Comparison of ENCODE assay signal across 8 cellular contexts in the genomic region with DNA sequence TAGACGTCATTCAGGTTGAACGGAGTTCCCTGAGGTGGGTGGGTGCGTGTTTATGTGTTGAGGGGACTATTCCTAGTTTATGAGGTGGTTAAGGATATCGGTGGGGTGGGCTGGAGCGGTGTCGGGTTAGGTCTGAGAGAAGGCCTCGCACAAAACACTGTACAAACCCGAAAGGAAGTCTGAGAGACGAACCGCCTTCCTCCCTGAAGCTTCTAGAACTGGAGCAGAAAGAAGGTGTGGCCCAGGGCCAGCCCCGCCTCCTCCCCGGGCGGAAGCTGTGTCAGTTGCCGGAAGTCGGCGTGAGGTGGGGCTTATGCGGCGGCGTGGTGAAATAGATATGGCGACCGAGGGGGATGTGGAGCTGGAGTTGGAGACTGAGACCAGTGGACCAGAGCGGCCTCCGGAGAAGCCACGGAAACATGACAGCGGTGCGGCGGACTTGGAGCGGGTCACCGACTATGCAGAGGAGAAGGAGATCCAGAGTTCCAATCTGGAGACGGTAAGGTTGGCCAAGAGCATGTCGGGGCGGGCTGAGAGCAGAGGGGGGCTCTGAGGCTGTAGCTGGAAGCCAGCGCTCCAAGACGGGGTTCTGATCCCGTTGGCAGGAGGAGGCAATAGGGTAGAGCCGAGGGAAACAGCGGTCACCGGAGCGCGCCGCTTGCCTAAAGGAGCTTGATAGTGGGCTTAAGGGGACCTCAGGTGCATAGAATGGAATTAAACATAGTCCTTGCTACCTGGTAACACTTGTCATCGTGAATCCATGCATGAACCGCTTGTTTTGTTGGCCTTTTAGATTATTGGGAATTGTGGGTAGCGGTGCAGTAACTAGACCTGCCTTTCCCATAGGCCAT.
A peak's percentile ranks its signal among the peaks of the same experiment; 100 is the strongest.
DNase-seq lines count a peak whose midpoint lies in the region; ATAC-seq lines count a peak whose summit lies in the region.

A gene with protein sequence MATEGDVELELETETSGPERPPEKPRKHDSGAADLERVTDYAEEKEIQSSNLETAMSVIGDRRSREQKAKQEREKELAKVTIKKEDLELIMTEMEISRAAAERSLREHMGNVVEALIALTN (plus strand): TSS at position 314 of the 851 bp plus-strand sequence. CDS start 24 bp downstream, at position 338.

- peak; percentile 34 to 95 (median 88) for DNase-seq in C1 segment of cervical spinal cord (lab: John Stamatoyannopoulos, UW)
- DNase-seq in NK-92 (lab: John Stamatoyannopoulos, UW; ENCODE audit: unreplicated experiment), result peak; percentile 61
- peak; percentile 94 for DNase-seq in activated CD8-positive, alpha-beta memory T cell treated with anti-CD3 and anti-CD28 coated beads for 24 hours
- peak; percentile 84 to 88 (median 85) for DNase-seq in effector memory CD4-positive, alpha-beta T cell
- DNase-seq in medulla oblongata (ENCODE audit: extremely low spot score), result peak; percentile 97
- DNase-seq in stimulated activated CD8-positive, alpha-beta memory T cell treated with anti-CD3 and anti-CD28 coated beads, Interleukin-12 subunit alpha, Interleukin-12 subunit beta, amount 100 ng/mL, for 1 hour (ENCODE audit: low read depth), result peak; percentile 85

- H3K27me3 ChIP-seq in effector memory CD4-positive, alpha-beta T cell (replicated peaks; ENCODE audit: control insufficient read depth, insufficient read depth, low read length, poor library complexity, severe bottlenecking), result no peaks in the 10 kb centered on the region

- H3K9me3 ChIP-seq in effector memory CD4-positive, alpha-beta T cell (ENCODE audit: control insufficient read depth, low read length), result no peaks in the 10 kb centered on the region

- H3K4me1 ChIP-seq in effector memory CD4-positive, alpha-beta T cell (ENCODE audit: control insufficient read depth, insufficient read depth, low read length, poor library complexity, severe bottlenecking), result peaks cover 11% of the 10 kb centered on the region

- peak; percentile 94 for ATAC-seq in GM19372 (IDR thresholded peaks at IDR 0.05; ENCODE audit: low read depth, unreplicated experiment)
- peak; percentile 66 for ATAC-seq in HG03565 (IDR thresholded peaks at IDR 0.05; ENCODE audit: unreplicated experiment)

- H3K36me3 ChIP-seq in effector memory CD4-positive, alpha-beta T cell (ENCODE audit: control insufficient read depth, insufficient read depth, low read length), result peaks cover 48% of the 10 kb centered on the region

- peak within 1 kb of the TSS; percentile 89 for H3K4me3 ChIP-seq in effector memory CD4-positive, alpha-beta T cell (ENCODE audit: insufficient read depth, low read depth, low read length, poor library complexity, severe bottlenecking)

- H3K27ac ChIP-seq in effector memory CD4-positive, alpha-beta T cell (ENCODE audit: insufficient read depth, low read length, poor library complexity, severe bottlenecking), result peak within 1 kb of the TSS; percentile 77

Comparison
In these comparisons a context has a peak if more than half of its experiments do, and no peak if none do; other contexts are left out.
1. Peak in every context shown above with its lines: DNase-seq, ATAC-seq, H3K4me3 ChIP-seq and H3K27ac ChIP-seq.